ENCODE assay signal across 15 cellular contexts in genomic region chr4:39502034-39502658, GRCh38. TPM values are rescaled to one million over a fixed set of nuclear protein-coding genes. Genes with fewer than 3 reads are reported as not detected.
A peak's percentile ranks its signal among the peaks of the same experiment; 100 is the strongest.
DNase-seq lines count a peak whose midpoint lies in the region; ATAC-seq and TF ChIP-seq lines count a peak whose summit lies in the region.
"Had no signal": no experiment of that assay in that cellular context is flagged by ENCODE, and none has a peak within 500 bp of the region (broad histone marks: within the 10 kb centered on the region; RNA-seq: fewer than 3 reads in every experiment).

No MANE protein-coding gene starts in this region.

- H3K4me1 ChIP-seq in left ventricle myocardium inferior (no peaks in the 10 kb centered on the region), thyroid gland (no peaks in the 10 kb centered on the region), stomach (no peaks in the 10 kb centered on the region)

- no peak for TF ChIP-seq EP300 in stomach (IDR thresholded peaks at IDR 0.05)

- H3K9me3 ChIP-seq in left ventricle myocardium inferior (replicated peaks) = no peaks in the 10 kb centered on the region
- no peaks in the 10 kb centered on the region for H3K9me3 ChIP-seq in thyroid gland
- H3K9me3 ChIP-seq in stomach = no peaks in the 10 kb centered on the region

- TF ChIP-seq CTCF in left ventricle myocardium inferior (IDR thresholded peaks at IDR 0.05; ENCODE audit: borderline replicate concordance) (no peak), thyroid gland (IDR thresholded peaks at IDR 0.05) (no peak), stomach (IDR thresholded peaks at IDR 0.05) (no peak)

- no peak overlapping the region for H3K4me3 ChIP-seq in left ventricle myocardium inferior
- H3K4me3 ChIP-seq in thyroid gland (replicated peaks in 1 of 3) = no peak overlapping the region
- H3K4me3 ChIP-seq in stomach = no peak overlapping the region

- peak overlapping the region; percentile 9 for H3K27ac ChIP-seq in left ventricle myocardium inferior (replicated peaks)
- peak overlapping the region in 2 of 3 donors; percentile 11 for H3K27ac ChIP-seq in thyroid gland
- H3K27ac ChIP-seq in stomach = peak overlapping the region in 1 of 5 donors; percentile 24
- H3K27ac ChIP-seq: KMS-11 had no signal

- H3K27me3 ChIP-seq in left ventricle myocardium inferior (ENCODE audit: low read depth) (no peaks in the 10 kb centered on the region), thyroid gland (no peaks in the 10 kb centered on the region), stomach (no peaks in the 10 kb centered on the region)

- intact Hi-C loops in Right ventricle myocardium superior (cut with DNase I) (no loop called here), Right ventricle myocardium inferior (cut with DNase I) (no loop called here), left ventricle myocardium inferior (cut with micrococcal nuclease) (no loop called here), thyroid gland (cut with DNase I) (no loop called here), stomach (cut with DNase I; ENCODE audit: low total_unique reads) (no loop called here)

- DNase-seq in Right ventricle myocardium superior (no peak), Right ventricle myocardium inferior (ENCODE audit: missing footprints) (no peak), astrocyte of the hippocampus (ENCODE audit: low read depth, low spot score) (peak; percentile 63), left ventricle myocardium inferior (no peak), thyroid gland (no peak), 8988T (no peak), middle frontal gyrus (ENCODE audit: extremely low spot score, low spot score) (no peak), stomach (no peak)
- DNase-seq: activated CD8-positive, alpha-beta T cell treated with anti-CD3 and anti-CD28 coated beads for 36 hours; activated naive CD8-positive, alpha-beta T cell treated with anti-CD3 and anti-CD28 coated beads, Interleukin-2, amount 10 ng/mL, durations not matched to agents 7 days and 5 days; H9; NCI-H2081; occipital lobe; stimulated activated CD4-positive, alpha-beta T cell treated with anti-CD3 and anti-CD28 coated beads, Interleukin-4, amount 100 ng/mL, for 4 hours had no signal

- TF ChIP-seq POLR2A in thyroid gland (IDR thresholded peaks at IDR 0.05) (no peak), stomach (IDR thresholded peaks at IDR 0.05) (no peak)

- H3K36me3 ChIP-seq in left ventricle myocardium inferior (peaks cover 85% of the 10 kb centered on the region), thyroid gland (peaks cover 49 to 52% of the 10 kb centered on the region in 2 donors), stomach (peaks cover 70 to 92% (median 92%) of the 10 kb centered on the region in 4 donors)

- ATAC-seq in Right ventricle myocardium superior (ENCODE audit: poor library complexity) (peak; percentile 18), Right ventricle myocardium inferior (no peak)
- ATAC-seq: activated CD8-positive, alpha-beta T cell treated with anti-CD3 and anti-CD28 coated beads for 36 hours had no signal

RNA-seq across cellular contexts. Expression of gene UGDH, which starts 25.1 kb away (rescaled TPM):
- total RNA-seq in Right ventricle myocardium superior (14.2 TPM), Right ventricle myocardium inferior (16.6 TPM), left ventricle myocardium inferior (11.5 TPM), thyroid gland (10 to 100 TPM; 40.1 to 58.7 (median 48.1) TPM), stomach (100 to 1,000 TPM in 2 of 5 donors, 10 to 100 TPM in 3; 26.3 to 161 (median 95.0) TPM)
- polyA plus RNA-seq in stomach = 10 to 100 TPM; 14.6 to 30.2 (median 24.2) TPM

RNA-seq across cellular contexts. Expression of gene LIAS, which starts 43.3 kb away (rescaled TPM):
- total RNA-seq in Right ventricle myocardium superior = 31.4 TPM
- total RNA-seq in Right ventricle myocardium inferior = 29.5 TPM
- 35.0 TPM for total RNA-seq in left ventricle myocardium inferior
- total RNA-seq in thyroid gland = 10 to 100 TPM; 10.7 to 18.9 (median 15.5) TPM
- total RNA-seq in stomach = 10 to 100 TPM; 12.3 to 36.2 (median 16.1) TPM
- polyA plus RNA-seq in stomach = 10 to 100 TPM; 10.4 to 31.9 (median 21.2) TPM

RNA-seq across cellular contexts. Expression of gene RPL9, which starts 43.4 kb away (rescaled TPM):
- total RNA-seq in Right ventricle myocardium superior (710 TPM), Right ventricle myocardium inferior (828 TPM), left ventricle myocardium inferior (763 TPM), thyroid gland (1,000 to 10,000 TPM; 1,178 to 4,608 (median 3,940) TPM), stomach (1,000 to 10,000 TPM in 4 of 5 donors, 100 to 1,000 TPM in 1; 964 to 4,990 (median 2,883) TPM)
- polyA plus RNA-seq in stomach = 1,000 to 10,000 TPM; 2,170 to 4,250 (median 2,805) TPM
